ENCODE assay signal across 8 cellular contexts in the genomic region with DNA sequence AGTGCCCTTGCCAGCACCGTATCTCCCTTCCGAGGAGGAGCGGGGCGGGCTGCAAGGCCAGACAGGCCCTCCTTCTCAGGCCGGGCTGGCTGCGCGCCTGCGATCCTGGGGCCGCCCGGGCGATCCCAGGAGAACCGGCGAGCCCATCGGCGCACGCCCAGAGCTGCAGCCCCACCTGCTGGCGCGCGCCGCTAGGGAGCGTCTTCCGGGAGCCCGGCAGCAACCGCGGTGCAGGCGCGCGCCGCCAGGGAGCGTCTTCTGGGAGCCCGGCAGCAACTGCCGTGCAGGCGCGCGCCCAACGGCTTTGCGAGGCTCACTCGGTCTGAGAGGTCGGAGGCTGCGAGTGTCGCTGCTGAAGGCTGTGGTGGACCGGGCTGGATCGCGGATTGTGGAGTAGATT.
A peak's percentile ranks its signal among the peaks of the same experiment; 100 is the strongest.
DNase-seq lines count a peak whose midpoint lies in the region; ATAC-seq and TF ChIP-seq lines count a peak whose summit lies in the region.
"Not testable (repeated sequence)": the region's sequence is repeated elsewhere in the genome, so short reads cannot be mapped to it uniquely, and the experiment has no call there.

No MANE protein-coding gene starts in this region.

- H3K9me3 Mint-ChIP-seq in CD8-positive, alpha-beta memory T cell; activated T-helper 2 cell treated with anti-CD3 and anti-CD28 coated beads, Interferon-gamma antibody, Interleukin-2, Interleukin-4, amounts not matched to agents 10 μg/mL and 5 μg/mL and 100 μg/mL, durations not matched to agents 14 hours and 24 hours and 36 hours: not testable (repeated sequence)

- H3K36me3 Mint-ChIP-seq in CD8-positive, alpha-beta memory T cell; activated T-helper 2 cell treated with anti-CD3 and anti-CD28 coated beads, Interferon-gamma antibody, Interleukin-2, Interleukin-4, amounts not matched to agents 10 μg/mL and 5 μg/mL and 100 μg/mL, durations not matched to agents 14 hours and 24 hours and 36 hours (ENCODE audit: low read depth): not testable (repeated sequence)

- peak; percentile 5 to 12 for TF ChIP-seq CTCF in fibroblast of lung (conservative IDR thresholded peaks at IDR 0.05 in 1 of 2, IDR thresholded peaks at IDR 0.05 in 1 of 2; ENCODE audit: low read depth in 1 of 2, low read length in 2 of 2)
- not testable (repeated sequence) for TF ChIP-seq CTCF in omental fat pad (IDR thresholded peaks at IDR 0.05)

- not testable (repeated sequence) for H3K27ac ChIP-seq in CD8-positive, alpha-beta memory T cell (ENCODE audit: low read depth, low read length); fibroblast of lung (ENCODE audit: insufficient read depth, low read length)

- not testable (repeated sequence) for H3K9ac ChIP-seq in fibroblast of lung (ENCODE audit: insufficient read depth, low read length)

- not testable (repeated sequence) for H3K36me3 ChIP-seq in CD8-positive, alpha-beta memory T cell (ENCODE audit: insufficient read depth, low read length); fibroblast of lung (ENCODE audit: control insufficient read depth, insufficient read depth, low read length)

- H4K20me1 ChIP-seq in fibroblast of lung (ENCODE audit: control insufficient read depth, extremely low read depth, insufficient read depth, low read length), result not testable (repeated sequence)

- DNase-seq in CD8-positive, alpha-beta memory T cell, result peak; percentile 23 to 82 (median 42)
- DNase-seq in T-helper 2 cell, result peak in 3 of 5 experiments; percentile 17 to 67 (median 66)
- peak; percentile 82 for DNase-seq in activated T-helper 2 cell treated with anti-CD3 and anti-CD28 coated beads, Interferon-gamma antibody, Interleukin-2, Interleukin-4, amounts not matched to agents 10 μg/mL and 5 μg/mL and 100 μg/mL, durations not matched to agents 14 hours and 24 hours and 36 hours (ENCODE audit: low spot score)
- not testable (repeated sequence) for DNase-seq in fibroblast of lung (ENCODE audit: low read depth in 2 of 2); omental fat pad (ENCODE audit: low spot score)
- DNase-seq in stimulated activated CD8-positive, alpha-beta memory T cell treated with anti-CD3 and anti-CD28 coated beads, Interleukin-4, amount 100 ng/mL, for 24 hours (ENCODE audit: low read depth), result peak; percentile 65

- H3K79me2 ChIP-seq in fibroblast of lung (ENCODE audit: control insufficient read depth, insufficient read depth, low read length), result not testable (repeated sequence)

- not testable (repeated sequence) for H3K27me3 Mint-ChIP-seq in CD8-positive, alpha-beta memory T cell; activated T-helper 2 cell treated with anti-CD3 and anti-CD28 coated beads, Interferon-gamma antibody, Interleukin-2, Interleukin-4, amounts not matched to agents 10 μg/mL and 5 μg/mL and 100 μg/mL, durations not matched to agents 14 hours and 24 hours and 36 hours (ENCODE audit: low read depth)

- not testable (repeated sequence) for H3K4me3 ChIP-seq in CD8-positive, alpha-beta memory T cell (ENCODE audit: low read length)
- H3K4me3 ChIP-seq in fibroblast of lung (replicated peaks in 1 of 4; ENCODE audit: control extremely low read depth in 1 of 4, insufficient read depth in 1 of 4, low read depth in 3 of 4, low read length in 4 of 4), result peak overlapping the region in 1 of 4 experiments; percentile 33

- POLR2A ChIA-PET in CD8-positive, alpha-beta memory T cell (lab: Charles Lee), result not testable (repeated sequence)

- H3K4me1 Mint-ChIP-seq in CD8-positive, alpha-beta memory T cell; activated T-helper 2 cell treated with anti-CD3 and anti-CD28 coated beads, Interferon-gamma antibody, Interleukin-2, Interleukin-4, amounts not matched to agents 10 μg/mL and 5 μg/mL and 100 μg/mL, durations not matched to agents 14 hours and 24 hours and 36 hours (ENCODE audit: low read depth): not testable (repeated sequence)

- peak overlapping the region in 1 of 7 donors; percentile 28 for H3K4me3 Mint-ChIP-seq in CD8-positive, alpha-beta memory T cell
- H3K4me3 Mint-ChIP-seq in activated T-helper 2 cell treated with anti-CD3 and anti-CD28 coated beads, Interferon-gamma antibody, Interleukin-2, Interleukin-4, amounts not matched to agents 10 μg/mL and 5 μg/mL and 100 μg/mL, durations not matched to agents 14 hours and 24 hours and 36 hours (ENCODE audit: low read depth), result not testable (repeated sequence)

- H2AFZ ChIP-seq in fibroblast of lung (ENCODE audit: low read length), result not testable (repeated sequence)

- ATAC-seq in GM19468 (IDR thresholded peaks at IDR 0.05; ENCODE audit: extremely low read depth, unreplicated experiment) (peak; percentile 100), HG03060 (IDR thresholded peaks at IDR 0.05; ENCODE audit: low read depth, unreplicated experiment) (peak; percentile 60), omental fat pad (ENCODE audit: low FRiP score) (peak; percentile 99)

- intact Hi-C loops in activated T-helper 2 cell treated with anti-CD3 and anti-CD28 coated beads, Interferon-gamma antibody, Interleukin-2, Interleukin-4, amounts not matched to agents 10 μg/mL and 5 μg/mL and 100 μg/mL, durations not matched to agents 14 hours and 24 hours and 36 hours (cut with micrococcal nuclease), result not testable (repeated sequence)

- not testable (repeated sequence) for H3K4me1 ChIP-seq in CD8-positive, alpha-beta memory T cell (ENCODE audit: insufficient read depth, low read length); fibroblast of lung (ENCODE audit: control insufficient read depth, extremely low read depth, insufficient read depth, low read length)

- H3K27ac Mint-ChIP-seq in CD8-positive, alpha-beta memory T cell; activated T-helper 2 cell treated with anti-CD3 and anti-CD28 coated beads, Interferon-gamma antibody, Interleukin-2, Interleukin-4, amounts not matched to agents 10 μg/mL and 5 μg/mL and 100 μg/mL, durations not matched to agents 14 hours and 24 hours and 36 hours: not testable (repeated sequence)

- not testable (repeated sequence) for H3K27me3 ChIP-seq in CD8-positive, alpha-beta memory T cell (ENCODE audit: insufficient read depth, low read length, poor library complexity, severe bottlenecking); fibroblast of lung (ENCODE audit: control insufficient read depth, insufficient read depth, low read length)

- not testable (repeated sequence) for H3K9me3 ChIP-seq in CD8-positive, alpha-beta memory T cell (ENCODE audit: low read length); fibroblast of lung (ENCODE audit: control insufficient read depth, insufficient read depth, low read depth, low read length)

- H3K4me2 ChIP-seq in fibroblast of lung (ENCODE audit: extremely low read depth, insufficient read depth, low read length), result not testable (repeated sequence)

- CTCF ChIA-PET in CD8-positive, alpha-beta memory T cell (lab: Charles Lee), result not testable (repeated sequence)
